ENCODE assay signal across 2 cellular contexts in the genomic region with DNA sequence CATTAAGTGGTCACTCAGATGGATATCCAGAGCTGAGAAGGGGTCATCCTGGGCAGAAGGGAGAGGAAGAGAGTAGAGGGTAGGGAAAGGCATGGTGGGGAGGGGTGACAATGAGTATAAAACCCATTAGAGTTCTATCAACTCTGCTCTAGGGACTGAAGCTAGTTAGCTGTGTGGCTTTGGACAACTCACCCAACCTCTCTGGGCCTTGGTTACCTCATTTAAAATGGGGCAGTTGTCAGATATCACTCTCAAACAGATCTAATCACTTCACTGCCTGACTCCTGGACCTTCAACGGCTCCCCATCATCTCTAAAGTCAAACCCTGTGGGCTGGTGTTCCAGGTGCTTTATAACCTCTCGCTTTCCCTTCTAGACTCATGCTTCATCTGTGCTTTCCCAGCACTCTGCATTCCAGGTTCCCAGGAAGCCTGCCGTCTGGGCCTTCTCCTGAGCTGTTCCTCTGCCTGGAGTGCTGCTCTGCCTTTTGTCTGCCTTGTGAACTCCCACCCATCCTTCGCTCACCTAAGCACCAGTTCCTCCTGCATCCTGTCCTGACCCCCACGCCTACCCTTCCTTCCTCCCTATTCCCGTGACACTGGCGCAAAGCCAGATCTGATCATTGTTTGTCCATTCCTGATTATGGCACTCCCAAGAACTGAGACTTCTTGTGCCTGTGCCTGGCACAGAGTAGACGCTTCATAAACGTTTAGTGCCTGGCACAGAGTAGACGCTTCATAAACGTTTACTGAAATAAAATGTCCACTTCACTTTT.
TF ChIP-seq lines count a peak whose summit lies in the region.

No MANE protein-coding gene starts in this region.

TF ChIP-seq in GM23338, 12 proteins besides CTCF, POLR2A, EP300 and RAD21:
- TF ChIP-seq EZH2 (IDR thresholded peaks at IDR 0.05; ENCODE audit: low read depth, unreplicated experiment) (no peak), ZNF331 (CRISPR knock-in tag; IDR thresholded peaks at IDR 0.05; ENCODE audit: low read depth) (no peak), STAT1 (IDR thresholded peaks at IDR 0.05; ENCODE audit: unreplicated experiment) (no peak)
TF ChIP-seq in GM23338: peak in this region for 0.

TF ChIP-seq in H1, 55 proteins besides CTCF, POLR2A, EP300 and RAD21:
- TF ChIP-seq GTF2F1 (IDR thresholded peaks at IDR 0.05; ENCODE audit: borderline replicate concordance, low read depth, low read length): no peak
- no peak for TF ChIP-seq JUND (IDR thresholded peaks at IDR 0.05; ENCODE audit: low read length)
- no peak for TF ChIP-seq SIRT6 (IDR thresholded peaks at IDR 0.05; ENCODE audit: low read length)
- no peak for TF ChIP-seq SIN3A (conservative IDR thresholded peaks at IDR 0.05 in 1 of 2, IDR thresholded peaks at IDR 0.05 in 1 of 2; ENCODE audit: low read depth in 1 of 2, low read length in 2 of 2)
- no peak for TF ChIP-seq RNF2 (IDR thresholded peaks at IDR 0.05; ENCODE audit: borderline replicate concordance, low read depth, low read length, missing control alignments, poor library complexity, severe bottlenecking)
- no peak for TF ChIP-seq SP4 (IDR thresholded peaks at IDR 0.05; ENCODE audit: low read length)
- no peak for TF ChIP-seq RFX5 (IDR thresholded peaks at IDR 0.05; ENCODE audit: borderline replicate concordance, low read depth, low read length)
- no peak for TF ChIP-seq SP1 (IDR thresholded peaks at IDR 0.05; ENCODE audit: low read depth, low read length)
- TF ChIP-seq CTBP2 (IDR thresholded peaks at IDR 0.05; ENCODE audit: borderline replicate concordance, insufficient read depth, insufficient read length, low read length): no peak
- TF ChIP-seq KDM5A (IDR thresholded peaks at IDR 0.05; ENCODE audit: low read length): no peak
- TF ChIP-seq CHD1 (IDR thresholded peaks at IDR 0.05; ENCODE audit: low read depth, low read length): no peak
- TF ChIP-seq POU5F1 (IDR thresholded peaks at IDR 0.05; ENCODE audit: low read depth, low read length): no peak
- TF ChIP-seq YY1 (IDR thresholded peaks at IDR 0.05; ENCODE audit: low read depth, low read length): no peak
- no peak for TF ChIP-seq CHD2 (IDR thresholded peaks at IDR 0.05; ENCODE audit: low read length)
TF ChIP-seq in H1: peak in this region for 0.
